In the genomic region with DNA sequence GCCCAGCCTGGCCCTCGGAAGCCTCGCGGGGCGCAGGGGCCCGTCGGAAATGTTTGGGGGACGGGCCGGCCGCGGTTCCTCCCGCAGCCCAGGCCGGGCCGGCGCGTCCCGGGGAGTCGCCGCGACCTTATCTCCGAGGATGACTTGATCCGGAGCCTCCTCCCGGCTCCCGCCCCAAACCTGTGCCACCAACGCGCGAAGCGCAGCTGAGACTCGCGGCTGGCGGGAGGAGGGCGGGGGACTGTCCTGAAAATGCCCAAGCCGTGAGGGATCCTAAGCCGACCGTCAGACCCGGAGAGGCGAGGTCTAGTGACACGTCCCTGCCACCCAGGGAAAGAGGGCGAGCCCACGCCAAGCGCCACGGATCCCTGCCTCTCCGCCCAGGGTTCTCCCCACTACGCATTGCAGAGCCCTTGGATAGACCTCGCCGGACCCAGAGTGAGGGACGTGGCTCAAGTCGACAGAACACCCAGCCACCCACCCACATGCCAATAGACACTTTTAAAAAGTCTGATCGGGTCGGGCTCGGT, we compare ENCODE assay signal across 8 cellular contexts. TPM values are rescaled to one million over a fixed set of nuclear protein-coding genes. Genes with fewer than 3 reads are reported as not detected.
A peak's percentile ranks its signal among the peaks of the same experiment; 100 is the strongest.
DNase-seq lines count a peak whose midpoint lies in the region; ATAC-seq and TF ChIP-seq lines count a peak whose summit lies in the region.

No MANE protein-coding gene starts in this region.

- H3F3A ChIP-seq in neural cell (ENCODE audit: insufficient read depth, low read length, poor library complexity, severe bottlenecking): no peaks in the 10 kb centered on the region

- no peak overlapping the region for H3K4me3 Mint-ChIP-seq in endothelial cell (ENCODE audit: unreplicated experiment)

- H3K79me2 ChIP-seq in neural cell (replicated peaks; ENCODE audit: insufficient read depth, low read length): no peaks in the 10 kb centered on the region

- no peaks in the 10 kb centered on the region for H3K9me3 ChIP-seq in neural cell (ENCODE audit: low read length)

- peaks cover 21% of the 10 kb centered on the region for H3K27me3 ChIP-seq in neural cell (ENCODE audit: insufficient read depth, low read depth, low read length)

- DNase-seq in CD1c-positive myeloid dendritic cell (ENCODE audit: extremely low spot score) (peak; percentile 26), OCI-M1 (lab: John Stamatoyannopoulos, UW) (peak; percentile 45), endothelial cell (ENCODE audit: low spot score) (peak; percentile 20), 8988T (no peak), KG1 (lab: John Stamatoyannopoulos, UW) (no peak)
- no peak for DNase-seq in activated effector memory CD4-positive, alpha-beta T cell treated with Interleukin-2 at 50 U/mL for 16 hours

- H3K4me1 Mint-ChIP-seq in endothelial cell (ENCODE audit: unreplicated experiment): peaks cover 6% of the 10 kb centered on the region

- no peak for TF ChIP-seq EP300 in neural cell (conservative IDR thresholded peaks at IDR 0.05; ENCODE audit: poor library complexity, severe bottlenecking)

- H3K9me2 ChIP-seq in neural cell (ENCODE audit: insufficient read depth, low read length): no peaks in the 10 kb centered on the region

- no peak for TF ChIP-seq RAD21 in neural cell (conservative IDR thresholded peaks at IDR 0.05)

- no peak for TF ChIP-seq CTCF in endothelial cell (IDR thresholded peaks at IDR 0.05; ENCODE audit: unreplicated experiment)
- no peak for TF ChIP-seq CTCF in neural cell (IDR thresholded peaks at IDR 0.05; ENCODE audit: poor library complexity, severe bottlenecking)

- no peaks in the 10 kb centered on the region for H3K9me3 Mint-ChIP-seq in endothelial cell (ENCODE audit: unreplicated experiment)

- H3K9ac ChIP-seq in neural cell (ENCODE audit: low read length): peak overlapping the region; percentile 29

- H3K27me3 Mint-ChIP-seq in endothelial cell (ENCODE audit: unreplicated experiment): peaks cover 6% of the 10 kb centered on the region

- no peak overlapping the region for H2AFZ ChIP-seq in neural cell (ENCODE audit: low read depth, low read length)

- ATAC-seq in GM21360 (IDR thresholded peaks at IDR 0.05; ENCODE audit: unreplicated experiment): peak; percentile 7

- H3K27ac Mint-ChIP-seq in endothelial cell (ENCODE audit: unreplicated experiment): no peak overlapping the region

- no peak overlapping the region for H3K4me2 ChIP-seq in neural cell (ENCODE audit: low read length)

- no peaks in the 10 kb centered on the region for H3K36me3 ChIP-seq in neural cell (ENCODE audit: insufficient read depth, low read length)

- peak overlapping the region; percentile 51 for H3K4me3 ChIP-seq in neural cell (ENCODE audit: low read length)

- H3K36me3 Mint-ChIP-seq in endothelial cell (ENCODE audit: low read depth, unreplicated experiment): no peaks in the 10 kb centered on the region

- H3K27ac ChIP-seq in neural cell (ENCODE audit: low read length): no peak overlapping the region

- no peaks in the 10 kb centered on the region for H4K20me1 ChIP-seq in neural cell (ENCODE audit: insufficient read depth)

TF ChIP-seq in neural cell, 6 proteins besides CTCF, POLR2A, EP300 and RAD21:
- TF ChIP-seq TAF1 (IDR thresholded peaks at IDR 0.05; ENCODE audit: low read depth): no peak
- TF ChIP-seq MXI1 (conservative IDR thresholded peaks at IDR 0.05; ENCODE audit: poor library complexity, severe bottlenecking): no peak
- TF ChIP-seq, protein P1, sequence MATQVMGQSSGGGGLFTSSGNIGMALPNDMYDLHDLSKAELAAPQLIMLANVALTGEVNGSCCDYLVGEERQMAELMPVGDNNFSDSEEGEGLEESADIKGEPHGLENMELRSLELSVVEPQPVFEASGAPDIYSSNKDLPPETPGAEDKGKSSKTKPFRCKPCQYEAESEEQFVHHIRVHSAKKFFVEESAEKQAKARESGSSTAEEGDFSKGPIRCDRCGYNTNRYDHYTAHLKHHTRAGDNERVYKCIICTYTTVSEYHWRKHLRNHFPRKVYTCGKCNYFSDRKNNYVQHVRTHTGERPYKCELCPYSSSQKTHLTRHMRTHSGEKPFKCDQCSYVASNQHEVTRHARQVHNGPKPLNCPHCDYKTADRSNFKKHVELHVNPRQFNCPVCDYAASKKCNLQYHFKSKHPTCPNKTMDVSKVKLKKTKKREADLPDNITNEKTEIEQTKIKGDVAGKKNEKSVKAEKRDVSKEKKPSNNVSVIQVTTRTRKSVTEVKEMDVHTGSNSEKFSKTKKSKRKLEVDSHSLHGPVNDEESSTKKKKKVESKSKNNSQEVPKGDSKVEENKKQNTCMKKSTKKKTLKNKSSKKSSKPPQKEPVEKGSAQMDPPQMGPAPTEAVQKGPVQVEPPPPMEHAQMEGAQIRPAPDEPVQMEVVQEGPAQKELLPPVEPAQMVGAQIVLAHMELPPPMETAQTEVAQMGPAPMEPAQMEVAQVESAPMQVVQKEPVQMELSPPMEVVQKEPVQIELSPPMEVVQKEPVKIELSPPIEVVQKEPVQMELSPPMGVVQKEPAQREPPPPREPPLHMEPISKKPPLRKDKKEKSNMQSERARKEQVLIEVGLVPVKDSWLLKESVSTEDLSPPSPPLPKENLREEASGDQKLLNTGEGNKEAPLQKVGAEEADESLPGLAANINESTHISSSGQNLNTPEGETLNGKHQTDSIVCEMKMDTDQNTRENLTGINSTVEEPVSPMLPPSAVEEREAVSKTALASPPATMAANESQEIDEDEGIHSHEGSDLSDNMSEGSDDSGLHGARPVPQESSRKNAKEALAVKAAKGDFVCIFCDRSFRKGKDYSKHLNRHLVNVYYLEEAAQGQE (IDR thresholded peaks at IDR 0.05; ENCODE audit: borderline replicate concordance): no peak
- no peak for TF ChIP-seq SMC3 (conservative IDR thresholded peaks at IDR 0.05; ENCODE audit: poor library complexity)
- no peak for TF ChIP-seq EZH2 (IDR thresholded peaks at IDR 0.05; ENCODE audit: borderline replicate concordance, insufficient read depth, low read length, poor library complexity, severe bottlenecking)
- TF ChIP-seq POLR2AphosphoS5 (IDR thresholded peaks at IDR 0.05): no peak

RNA-seq across cellular contexts. Expression of a gene that starts 26.9 kb away (rescaled TPM):
- total RNA-seq in endothelial cell (ENCODE audit: unreplicated experiment): 22.1 TPM
- 9.3 and 10.5 TPM in 2 replicates for polyA plus RNA-seq in neural cell
- polyA minus RNA-seq in neural cell: 14.1 and 17.0 TPM in 2 replicates

RNA-seq across cellular contexts. Expression of a gene that starts 49.6 kb away (rescaled TPM):
- 34.0 TPM for total RNA-seq in endothelial cell (ENCODE audit: unreplicated experiment)
- polyA plus RNA-seq in neural cell: 1.0 and 1.1 TPM in 2 replicates
- polyA minus RNA-seq in neural cell: 3.7 and 5.1 TPM in 2 replicates

Comparison
In these comparisons a context has a peak if more than half of its experiments do, and no peak if none do; other contexts are left out.
1. DNase-seq: peak in CD1c-positive myeloid dendritic cell (single experiment), OCI-M1 (single experiment) and endothelial cell (single experiment); none in 8988T (single experiment), activated effector memory CD4-positive, alpha-beta T cell treated with Interleukin-2 at 50 U/mL for 16 hours (single experiment) and KG1 (single experiment).